ENCODE assay signal across 16 cellular contexts in genomic region chr6:127933852-127934840, GRCh38. TPM values are rescaled to one million over a fixed set of nuclear protein-coding genes. Genes with fewer than 3 reads are reported as not detected.
A peak's percentile ranks its signal among the peaks of the same experiment; 100 is the strongest.
DNase-seq lines count a peak whose midpoint lies in the region; ATAC-seq and TF ChIP-seq lines count a peak whose summit lies in the region.
"Had no signal": no experiment of that assay in that cellular context is flagged by ENCODE, and none has a peak within 500 bp of the region (broad histone marks: within the 10 kb centered on the region; RNA-seq: fewer than 3 reads in every experiment).

No MANE protein-coding gene starts in this region.

- no peak for TF ChIP-seq CTCF in PC-9 (conservative IDR thresholded peaks at IDR 0.05)

- H3K27me3 Mint-ChIP-seq in activated CD8-positive, alpha-beta T cell treated with anti-CD3 and anti-CD28 coated beads, Interleukin-2, amount 10 ng/mL, durations not matched to agents 7 days and 5 days (ENCODE audit: low read depth): no peaks in the 10 kb centered on the region
- H3K27me3 Mint-ChIP-seq in immature natural killer cell (ENCODE audit: low read depth in 3 of 3): no peaks in the 10 kb centered on the region

- peak overlapping the region; percentile 82 for H3K27ac Mint-ChIP-seq in activated CD8-positive, alpha-beta T cell treated with anti-CD3 and anti-CD28 coated beads, Interleukin-2, amount 10 ng/mL, durations not matched to agents 7 days and 5 days
- H3K27ac Mint-ChIP-seq in immature natural killer cell: peak overlapping the region in 5 of 6 donors; percentile 3 to 37 (median 17)

- H3K9me3 Mint-ChIP-seq in activated CD8-positive, alpha-beta T cell treated with anti-CD3 and anti-CD28 coated beads, Interleukin-2, amount 10 ng/mL, durations not matched to agents 7 days and 5 days (ENCODE audit: insufficient read depth): peaks cover 19% of the 10 kb centered on the region
- peaks cover 0 to 9% (median 3%) of the 10 kb centered on the region in 6 donors for H3K9me3 Mint-ChIP-seq in immature natural killer cell

- peak; percentile 29 for DNase-seq in stimulated activated CD4-positive, alpha-beta T cell treated with anti-CD3 and anti-CD28 coated beads, Interleukin-1b, Interleukin-23, amount 100 ng/mL, for 48 hours
- no peak for DNase-seq in stimulated activated CD4-positive, alpha-beta T cell treated with anti-CD3 and anti-CD28 coated beads, Interleukin-4, amount 100 ng/mL, for 1 hour
- peak; percentile 85 for DNase-seq in activated CD8-positive, alpha-beta T cell treated with anti-CD3 and anti-CD28 coated beads, Interleukin-2, amount 10 ng/mL, durations not matched to agents 7 days and 5 days
- no peak for DNase-seq in immature natural killer cell
- DNase-seq in PC-9: no peak
- no peak for DNase-seq in left lobe of liver (ENCODE audit: low spot score)
- DNase-seq in cerebellar cortex (ENCODE audit: low spot score): no peak
- DNase-seq: foreskin melanocyte, IMR-90, NCI-H2107, NCI-H524 treated with DMSO at 0.1 percent for 48 hours, SJCRH30 had no signal

- CTCF ChIA-PET in activated CD8-positive, alpha-beta T cell treated with anti-CD3 and anti-CD28 coated beads, Interleukin-2, amount 10 ng/mL, durations not matched to agents 7 days and 5 days (lab: Charles Lee): interaction anchor here (0.7 to 5.2 kb wide), 14 partner anchors 9 to 79 kb away, joined by 3 to 38 read pairs (median 4); partner anchors contain the start of gene THEMIS
- CTCF ChIA-PET in PC-9 (lab: Charles Lee): no interaction called here

- no peak overlapping the region for H3K4me3 ChIP-seq in PC-9
- H3K4me3 ChIP-seq: ascending aorta, SJCRH30 had no signal

- no peak overlapping the region for H2AFZ ChIP-seq in PC-9

- peak overlapping the region; percentile 70 for H3K4me3 Mint-ChIP-seq in activated CD8-positive, alpha-beta T cell treated with anti-CD3 and anti-CD28 coated beads, Interleukin-2, amount 10 ng/mL, durations not matched to agents 7 days and 5 days
- peak overlapping the region in 3 of 5 donors; percentile 1 to 53 (median 6) for H3K4me3 Mint-ChIP-seq in immature natural killer cell

- H3K79me2 ChIP-seq in PC-9 (ENCODE audit: low read depth): no peaks in the 10 kb centered on the region

- H3K4me1 ChIP-seq in PC-9 (replicated peaks; ENCODE audit: insufficient read depth): peaks cover 13% of the 10 kb centered on the region
- H3K4me1 ChIP-seq: ascending aorta had no signal

- H3K9me3 ChIP-seq in PC-9 (ENCODE audit: insufficient read depth, low read depth): peaks cover 7% of the 10 kb centered on the region; the same call in 1 of the 2 replicates
- H3K9me3 ChIP-seq: ascending aorta, SJCRH30 had no signal

- peak; percentile 96 for ATAC-seq in activated CD8-positive, alpha-beta T cell treated with anti-CD3 and anti-CD28 coated beads, Interleukin-2, amount 10 ng/mL, durations not matched to agents 7 days and 5 days
- no peak for ATAC-seq in left lobe of liver
- ATAC-seq in HG02588 (IDR thresholded peaks at IDR 0.05; ENCODE audit: unreplicated experiment): no peak

- H3K36me3 Mint-ChIP-seq in activated CD8-positive, alpha-beta T cell treated with anti-CD3 and anti-CD28 coated beads, Interleukin-2, amount 10 ng/mL, durations not matched to agents 7 days and 5 days (ENCODE audit: low read depth): peaks cover 55% of the 10 kb centered on the region
- peaks cover 0 to 6% (median 5%) of the 10 kb centered on the region in 3 donors for H3K36me3 Mint-ChIP-seq in immature natural killer cell

- POLR2A ChIA-PET in activated CD8-positive, alpha-beta T cell treated with anti-CD3 and anti-CD28 coated beads, Interleukin-2, amount 10 ng/mL, durations not matched to agents 7 days and 5 days (lab: Charles Lee): interaction anchor here (0.7 to 2.2 kb wide), 16 partner anchors 9 to 54 kb away, joined by 3 to 32 read pairs (median 6); partner anchors contain the start of gene THEMIS
- POLR2A ChIA-PET in PC-9 (lab: Charles Lee; ENCODE audit: unreplicated experiment): no interaction called here

- H3K4me1 Mint-ChIP-seq in activated CD8-positive, alpha-beta T cell treated with anti-CD3 and anti-CD28 coated beads, Interleukin-2, amount 10 ng/mL, durations not matched to agents 7 days and 5 days (ENCODE audit: low read depth): peaks cover 62% of the 10 kb centered on the region
- H3K4me1 Mint-ChIP-seq in immature natural killer cell: peaks cover 13% of the 10 kb centered on the region in 2 donors

- no peaks in the 10 kb centered on the region for H3K36me3 ChIP-seq in PC-9 (ENCODE audit: low read depth)
- H3K36me3 ChIP-seq: ascending aorta, SJCRH30 had no signal

- H3K27me3 ChIP-seq in PC-9 (ENCODE audit: insufficient read depth, low read depth): no peaks in the 10 kb centered on the region
- H3K27me3 ChIP-seq: ascending aorta, SJCRH30 had no signal

- no peak overlapping the region for H3K27ac ChIP-seq in PC-9
- H3K27ac ChIP-seq: ascending aorta, SJCRH30 had no signal

- no peaks in the 10 kb centered on the region for H3K9me2 ChIP-seq in PC-9 (ENCODE audit: insufficient read depth)

- BruUV-seq in PC-9 (replicated peaks; lab: Mats Ljungman, UMichigan): no TSS peak

- intact Hi-C loops in PC-9 (cut with micrococcal nuclease; ENCODE audit: unreplicated experiment): no loop called here

- H3K4me2 ChIP-seq in PC-9: no peak overlapping the region

- H3F3A ChIP-seq in PC-9 (ENCODE audit: insufficient read depth, low read depth): peaks cover 5% of the 10 kb centered on the region; the same call in 1 of the 2 replicates

- H4K20me1 ChIP-seq in PC-9 (ENCODE audit: insufficient read depth): no peaks in the 10 kb centered on the region

RNA-seq across cellular contexts. Expression of gene THEMIS, which starts 33.3 kb away (rescaled TPM):
- total RNA-seq in activated CD8-positive, alpha-beta T cell treated with anti-CD3 and anti-CD28 coated beads, Interleukin-2, amount 10 ng/mL, durations not matched to agents 7 days and 5 days: 100 to 1,000 TPM; 142 to 144 TPM
- polyA plus RNA-seq in immature natural killer cell: 1 to 10 TPM in 1 of 3 donors, under 1 TPM in 2; 0.12 to 1.6 (median 0.57) TPM
- total RNA-seq in PC-9 (2021): not detected in 2 replicates
- 0.13 TPM for total RNA-seq in left lobe of liver
- total RNA-seq: ascending aorta, endothelial cell of umbilical vein, IMR-90, OCI-LY7 had no signal
- polyA plus RNA-seq: endothelial cell of umbilical vein, IMR-90 had no signal

Comparison
In these comparisons a context has a peak if more than half of its experiments do, and no peak if none do; other contexts are left out.
1. DNase-seq: peak in stimulated activated CD4-positive, alpha-beta T cell treated with anti-CD3 and anti-CD28 coated beads, Interleukin-1b, Interleukin-23, amount 100 ng/mL, for 48 hours (single experiment) and activated CD8-positive, alpha-beta T cell treated with anti-CD3 and anti-CD28 coated beads, Interleukin-2, amount 10 ng/mL, durations not matched to agents 7 days and 5 days (single experiment); none in stimulated activated CD4-positive, alpha-beta T cell treated with anti-CD3 and anti-CD28 coated beads, Interleukin-4, amount 100 ng/mL, for 1 hour (single experiment), immature natural killer cell (0 of 3), PC-9 (0 of 2), left lobe of liver (single experiment) and cerebellar cortex (single experiment).
2. RNA of gene THEMIS, which starts 33.3 kb away (total RNA-seq): 142 to 144 TPM in activated CD8-positive, alpha-beta T cell treated with anti-CD3 and anti-CD28 coated beads, Interleukin-2, amount 10 ng/mL, durations not matched to agents 7 days and 5 days; 0.13 TPM in left lobe of liver (single experiment) and not detected in PC-9; every median in the first group is over 100 times any median in the second.